ENCODE assay signal across 8 cellular contexts in genomic region chr12:13196302-13196921, GRCh38. TPM values are rescaled to one million over a fixed set of nuclear protein-coding genes. Genes with fewer than 3 reads are reported as not detected.
A peak's percentile ranks its signal among the peaks of the same experiment; 100 is the strongest.
DNase-seq lines count a peak whose midpoint lies in the region; ATAC-seq and TF ChIP-seq lines count a peak whose summit lies in the region.

EMP1 (plus strand) TSS chr12:13196726; CDS start chr12:13211511, 14,785 bp downstream.

- H3K27me3 Mint-ChIP-seq in effector memory CD8-positive, alpha-beta T cell, result peaks cover 26 to 38% of the 10 kb centered on the region in 2 donors

- peak within 1 kb of the TSS; percentile 22 for H3K4me3 ChIP-seq in mononuclear cell (ENCODE audit: low read length)

- no peaks in the 10 kb centered on the region for H3K9me3 Mint-ChIP-seq in effector memory CD8-positive, alpha-beta T cell

- peak within 1 kb of the TSS; percentile 70 to 73 for H3K4me3 Mint-ChIP-seq in effector memory CD8-positive, alpha-beta T cell

- no peak for TF ChIP-seq CTCF in GM10248 (IDR thresholded peaks at IDR 0.05; ENCODE audit: control extremely low read depth, extremely low read depth, low read depth, missing control alignments)

- H3K36me3 Mint-ChIP-seq in effector memory CD8-positive, alpha-beta T cell (ENCODE audit: insufficient read depth), result no peaks in the 10 kb centered on the region

- no peaks in the 10 kb centered on the region for H3K9me3 ChIP-seq in mononuclear cell (ENCODE audit: low read depth, low read length)

- peak; percentile 57 for ATAC-seq in HG02571 (IDR thresholded peaks at IDR 0.05; ENCODE audit: unreplicated experiment)
- ATAC-seq in effector memory CD8-positive, alpha-beta T cell (replicated peaks), result peak; percentile 95

- DNase-seq in GM10248 (ENCODE audit: extremely low spot score), result peak; percentile 37
- peak; percentile 43 for DNase-seq in NCI-H1694 treated with DMSO at 0.1 percent for 48 hours (lab: John Stamatoyannopoulos, UW)
- peak; percentile 28 to 47 (median 40) for DNase-seq in effector memory CD8-positive, alpha-beta T cell
- DNase-seq in stimulated activated CD8-positive, alpha-beta memory T cell treated with anti-CD3 and anti-CD28 coated beads, Interleukin-4, amount 100 ng/mL, for 24 hours (ENCODE audit: low read depth), result peak; percentile 53
- DNase-seq in retina, result no peak

- H3K4me1 ChIP-seq in mononuclear cell (ENCODE audit: insufficient read depth, low read length), result peaks cover 48% of the 10 kb centered on the region

- H3K4me1 Mint-ChIP-seq in effector memory CD8-positive, alpha-beta T cell (ENCODE audit: low read depth in 2 of 2), result peaks cover 13 to 19% of the 10 kb centered on the region in 2 donors

- CTCF ChIA-PET in GM10248 (lab: Yijun Ruan, JAX), result interaction anchor here (8.3 kb wide), 1 partner anchor 16 kb away, joined by 57 read pairs; no protein-coding TSS in a partner anchor
- CTCF ChIA-PET in activated CD8-positive, alpha-beta memory T cell treated with anti-CD3 and anti-CD28 coated beads for 36 hours (lab: Charles Lee), result interaction anchor here (1.1 to 1.7 kb wide), 4 partner anchors 12 to 96 kb away, joined by 3 to 7 read pairs (median 6); no protein-coding TSS in a partner anchor

- H3K27me3 ChIP-seq in mononuclear cell (ENCODE audit: insufficient read depth, low read length), result no peaks in the 10 kb centered on the region

- peak within 1 kb of the TSS; percentile 13 to 81 for H3K27ac Mint-ChIP-seq in effector memory CD8-positive, alpha-beta T cell

- POLR2A ChIA-PET in GM10248 (lab: Yijun Ruan, JAX), result interaction anchor here (0.6 kb wide), 1 partner anchor 9 kb away, joined by 3 read pairs; no protein-coding TSS in a partner anchor
- POLR2A ChIA-PET in activated CD8-positive, alpha-beta memory T cell treated with anti-CD3 and anti-CD28 coated beads for 36 hours (lab: Charles Lee), result interaction anchor here (0.5 to 1.3 kb wide), 5 partner anchors 17 to 1359 kb away, joined by 3 to 11 read pairs (median 4); no protein-coding TSS in a partner anchor

RNA-seq across cellular contexts. Expression of gene EMP1, which starts in this region (rescaled TPM):
- 10 to 100 TPM; 13.5 to 20.9 TPM for total RNA-seq in activated CD8-positive, alpha-beta memory T cell treated with anti-CD3 and anti-CD28 coated beads for 36 hours
- 16.6 TPM for total RNA-seq in mononuclear cell
